9 cellular contexts compared by ENCODE assay signal in genomic region chr18:48003426-48004349, GRCh38.
DNase-seq lines count a peak whose midpoint lies in the region; ATAC-seq, FAIRE-seq and TF ChIP-seq lines count a peak whose summit lies in the region.
"Had no signal": no experiment of that assay in that cellular context is flagged by ENCODE, and none has a peak within 500 bp of the region (broad histone marks: within the 10 kb centered on the region; RNA-seq: fewer than 3 reads in every experiment).

No MANE protein-coding gene starts in this region.

- no peaks in the 10 kb centered on the region for H3K9me3 ChIP-seq in PC-3 (ENCODE audit: low read length)
- no peaks in the 10 kb centered on the region for H3K9me3 ChIP-seq in endothelial cell of umbilical vein (replicated peaks; ENCODE audit: control insufficient read depth, insufficient read depth, low read length)
- H3K9me3 ChIP-seq in pancreas: no peaks in the 10 kb centered on the region
- no peaks in the 10 kb centered on the region for H3K9me3 ChIP-seq in OCI-LY7 (ENCODE audit: low read length)

- H4K20me1 ChIP-seq in PC-3 (ENCODE audit: low read length) (no peaks in the 10 kb centered on the region), endothelial cell of umbilical vein (replicated peaks; ENCODE audit: control insufficient read depth, extremely low read depth, insufficient read depth, low read length) (no peaks in the 10 kb centered on the region), OCI-LY7 (ENCODE audit: insufficient read depth, low read length) (no peaks in the 10 kb centered on the region)

- no peak overlapping the region for H2AFZ ChIP-seq in PC-3 (ENCODE audit: low read length)
- H2AFZ ChIP-seq in endothelial cell of umbilical vein (ENCODE audit: low read depth, low read length): peak overlapping the region; percentile 30
- H2AFZ ChIP-seq in OCI-LY7 (ENCODE audit: low read length): no peak overlapping the region

- WGBS in pancreas, 2 donors: 67 to 69% methylated on average over 10 of the region's 10 CpGs

- POLR2A ChIA-PET in PC-3 (lab: Charles Lee; ENCODE audit: unreplicated experiment) (interaction anchor here (0.5 kb wide), 1 partner anchor 1260 kb away, joined by 3 read pairs; no protein-coding TSS in a partner anchor), endothelial cell of umbilical vein (lab: Charles Lee) (no interaction called here), OCI-LY7 (lab: Charles Lee) (no interaction called here)

- ATAC-seq in PC-3 (peak; percentile 27; the same call in 1 of the 2 replicates), pancreas (peak; percentile 55 to 77 (median 60))

- CTCF ChIA-PET in PC-3 (lab: Charles Lee): no interaction called here
- CTCF ChIA-PET in endothelial cell of umbilical vein (lab: Charles Lee): interaction anchor here (0.7 to 1.0 kb wide), 2 partner anchors 16 to 1534 kb away, joined by 3 to 4 read pairs; no protein-coding TSS in a partner anchor
- CTCF ChIA-PET in OCI-LY7 (lab: Charles Lee; ENCODE audit: unreplicated experiment): no interaction called here

- dilution Hi-C loops in endothelial cell of umbilical vein (cut with MboI; ENCODE audit: extremely low pct_ligation_motif_present, low sequenced_read_pairs): no loop called here

- no peaks in the 10 kb centered on the region for H3F3A ChIP-seq in PC-3 (ENCODE audit: low read length, unreplicated experiment)

- peak; percentile 65 for FAIRE-seq in endothelial cell of umbilical vein (lab: Jason Lieb, UNC)
- no peak for FAIRE-seq in pancreas (lab: Jason Lieb, UNC)

- H3K79me2 ChIP-seq in PC-3 (ENCODE audit: low read length) (no peaks in the 10 kb centered on the region), endothelial cell of umbilical vein (ENCODE audit: control insufficient read depth, insufficient read depth, low read length) (no peaks in the 10 kb centered on the region), OCI-LY7 (ENCODE audit: insufficient read depth, low read depth, low read length) (no peaks in the 10 kb centered on the region)

- intact Hi-C loops in PC-3 (cut with micrococcal nuclease): loop anchor here (5.0 kb wide), 1 partner anchor 71 kb away; the partner anchor contains the start of gene SMAD2
- intact Hi-C loops in endothelial cell of umbilical vein (cut with micrococcal nuclease): loop anchor here (1.0 to 10.0 kb wide), 2 partner anchors 72 to 531 kb away; partner anchors contain the start of gene CTIF
- intact Hi-C loops in pancreas (cut with DNase I): no loop called here
- intact Hi-C loops in OCI-LY7 (cut with micrococcal nuclease; ENCODE audit: unreplicated experiment): no loop called here

- H3K9ac ChIP-seq in PC-3 (ENCODE audit: low read length) (peak overlapping the region; percentile 91), endothelial cell of umbilical vein (replicated peaks; ENCODE audit: extremely low read depth, insufficient read depth, low read length) (peak overlapping the region; percentile 58)

- peak overlapping the region; percentile 97 for H3K27ac ChIP-seq in PC-3 (ENCODE audit: low read length)
- H3K27ac ChIP-seq in endothelial cell of umbilical vein (ENCODE audit: insufficient read depth, low read depth, low read length): peak overlapping the region; percentile 86
- peak overlapping the region; percentile 49 to 86 (median 67) for H3K27ac ChIP-seq in pancreas
- no peak overlapping the region for H3K27ac ChIP-seq in OCI-LY7 (ENCODE audit: low read depth, low read length, poor library complexity, severe bottlenecking)
- H3K27ac ChIP-seq: cardiac muscle cell had no signal

- no peaks in the 10 kb centered on the region for H3K9me1 ChIP-seq in endothelial cell of umbilical vein (replicated peaks; ENCODE audit: control insufficient read depth, extremely low read depth, insufficient read depth, low read length)

- TF ChIP-seq POLR2A in endothelial cell of umbilical vein (IDR thresholded peaks at IDR 0.05; ENCODE audit: low read depth, low read length): no peak

- BruUV-seq in PC-3 (replicated peaks; lab: Mats Ljungman, UMichigan) (no TSS peak), endothelial cell of umbilical vein (replicated peaks; lab: Mats Ljungman, UMichigan) (TSS peak; percentile 87), OCI-LY7 (replicated peaks; lab: Mats Ljungman, UMichigan) (no TSS peak)

- no peaks in the 10 kb centered on the region for H3K27me3 ChIP-seq in PC-3 (ENCODE audit: low read length)
- no peaks in the 10 kb centered on the region for H3K27me3 ChIP-seq in endothelial cell of umbilical vein (ENCODE audit: control insufficient read depth in 2 of 2, insufficient read depth in 2 of 2, low read length in 2 of 2)
- H3K27me3 ChIP-seq in pancreas: no peaks in the 10 kb centered on the region

- H3K9me2 ChIP-seq in PC-3 (replicated peaks; ENCODE audit: low read length) (no peaks in the 10 kb centered on the region), OCI-LY7 (ENCODE audit: insufficient read depth, low read length) (no peaks in the 10 kb centered on the region)

- peak overlapping the region; percentile 39 for H3K4me2 ChIP-seq in PC-3 (ENCODE audit: low read length)
- H3K4me2 ChIP-seq in endothelial cell of umbilical vein (ENCODE audit: insufficient read depth, low read length): peak overlapping the region; percentile 4
- H3K4me2 ChIP-seq in OCI-LY7 (ENCODE audit: low read length): no peak overlapping the region

- peak; percentile 91 for DNase-seq in EL
- peak; percentile 56 for DNase-seq in PC-3
- DNase-seq in endothelial cell of umbilical vein (ENCODE audit: low read depth, low spot score): peak; percentile 54
- DNase-seq in pancreas: peak in 5 of 6 donors; percentile 63 to 83 (median 71)
- DNase-seq in OCI-LY7 (ENCODE audit: low spot score): no peak
- no peak for DNase-seq in activated CD4-positive, alpha-beta T cell treated with anti-CD3 and anti-CD28 coated beads for 4 hours
- no peak for DNase-seq in GOT3 (lab: John Stamatoyannopoulos, UW)
- no peak for DNase-seq in KG1 (lab: John Stamatoyannopoulos, UW)

- H3K4me3 ChIP-seq in PC-3 (ENCODE audit: low read length) (no peak overlapping the region), endothelial cell of umbilical vein (replicated peaks in 1 of 3; ENCODE audit: insufficient read depth in 1 of 3, low read depth in 1 of 3, low read length in 3 of 3) (no peak overlapping the region), pancreas (no peak overlapping the region), OCI-LY7 (ENCODE audit: low read depth, low read length, poor library complexity, severe bottlenecking) (no peak overlapping the region)
- H3K4me3 ChIP-seq: cardiac muscle cell had no signal

- TF ChIP-seq CTCF in PC-3 (conservative IDR thresholded peaks at IDR 0.05; ENCODE audit: low read depth, low read length): no peak
- no peak for TF ChIP-seq CTCF in endothelial cell of umbilical vein (IDR thresholded peaks at IDR 0.05; ENCODE audit: extremely low read depth in 1 of 2, insufficient read depth in 1 of 2, low read depth in 1 of 2, low read length in 2 of 2)
- no peak for TF ChIP-seq CTCF in pancreas (IDR thresholded peaks at IDR 0.05)
- TF ChIP-seq CTCF in OCI-LY7 (conservative IDR thresholded peaks at IDR 0.05; ENCODE audit: low read length): no peak

- no peaks in the 10 kb centered on the region for H3K36me3 ChIP-seq in PC-3 (ENCODE audit: low read depth, low read length)
- no peaks in the 10 kb centered on the region for H3K36me3 ChIP-seq in endothelial cell of umbilical vein (ENCODE audit: control insufficient read depth in 2 of 2, extremely low read depth in 1 of 2, insufficient read depth in 2 of 2, low read length in 2 of 2)
- H3K36me3 ChIP-seq in pancreas: no peaks in the 10 kb centered on the region
- no peaks in the 10 kb centered on the region for H3K36me3 ChIP-seq in OCI-LY7 (ENCODE audit: insufficient read depth, low read length)
- H3K36me3 ChIP-seq: cardiac muscle cell had no signal

- peaks cover 23% of the 10 kb centered on the region for H3K4me1 ChIP-seq in PC-3 (ENCODE audit: insufficient read depth, low read length)
- peaks cover 23% of the 10 kb centered on the region for H3K4me1 ChIP-seq in endothelial cell of umbilical vein (ENCODE audit: control insufficient read depth, extremely low read depth, insufficient read depth, low read length)
- H3K4me1 ChIP-seq in pancreas: peaks cover 0 to 14% (median 0%) of the 10 kb centered on the region in 3 donors
- no peaks in the 10 kb centered on the region for H3K4me1 ChIP-seq in OCI-LY7 (ENCODE audit: insufficient read depth, low read length, poor library complexity, severe bottlenecking)

TF ChIP-seq in endothelial cell of umbilical vein, 7 proteins besides CTCF, POLR2A, EP300 and RAD21:
- TF ChIP-seq MYC (IDR thresholded peaks at IDR 0.05; ENCODE audit: low read depth, low read length) (no peak), JUN (IDR thresholded peaks at IDR 0.05; ENCODE audit: borderline replicate concordance, insufficient read depth, insufficient read length, low read depth) (no peak), MAX (IDR thresholded peaks at IDR 0.05; ENCODE audit: insufficient read depth, insufficient read length) (no peak), FOS (IDR thresholded peaks at IDR 0.05; ENCODE audit: borderline replicate concordance, insufficient read depth, low read length) (no peak), GATA2 (IDR thresholded peaks at IDR 0.05; ENCODE audit: insufficient read depth, insufficient read length, low read depth, low read length) (no peak), POLR2AphosphoS5 (IDR thresholded peaks at IDR 0.05; ENCODE audit: insufficient read depth, low read depth, low read length) (no peak), EZH2 (IDR thresholded peaks at IDR 0.05; ENCODE audit: borderline replicate concordance, low read depth, low read length, severe bottlenecking) (no peak)

Comparison
In these comparisons a context has a peak if more than half of its experiments do, and no peak if none do; other contexts are left out.
1. DNase-seq: peak in EL (single experiment), PC-3 (single experiment), endothelial cell of umbilical vein (single experiment) and pancreas (5 of 6); none in OCI-LY7 (single experiment), activated CD4-positive, alpha-beta T cell treated with anti-CD3 and anti-CD28 coated beads for 4 hours (0 of 2), GOT3 (single experiment) and KG1 (single experiment).
2. intact Hi-C loops: an anchor here in PC-3 (5.0 kb wide) and endothelial cell of umbilical vein (1.0 to 10.0 kb wide); none called in pancreas and OCI-LY7.